In genomic region chr2:219430633-219431615, GRCh38 we compare ENCODE assay signal across 9 cellular contexts. TPM values are rescaled to one million over a fixed set of nuclear protein-coding genes. Genes with fewer than 3 reads are reported as not detected.
DNase-seq lines count a peak whose midpoint lies in the region; ATAC-seq and TF ChIP-seq lines count a peak whose summit lies in the region.
"Had no signal": no experiment of that assay in that cellular context is flagged by ENCODE, and none has a peak within 500 bp of the region (broad histone marks: within the 10 kb centered on the region; RNA-seq: fewer than 3 reads in every experiment).

No MANE protein-coding gene starts in this region.

- TF ChIP-seq POLR2A in heart left ventricle (IDR thresholded peaks at IDR 0.05) = no peak
- TF ChIP-seq POLR2A in testis (IDR thresholded peaks at IDR 0.05) = no peak

- TF ChIP-seq CTCF in heart left ventricle (IDR thresholded peaks at IDR 0.05) (peak in 8 of 12 donors; percentile 18 to 49 (median 36)), testis (IDR thresholded peaks at IDR 0.05) (no peak)

- DNase-seq in NCI-H2227 (lab: John Stamatoyannopoulos, UW; ENCODE audit: unreplicated experiment) = peak; percentile 25
- DNase-seq in NCI-H2227 treated with DMSO at 0.1 percent for 48 hours (lab: John Stamatoyannopoulos, UW) = no peak
- peak in 4 of 5 donors; percentile 70 to 88 (median 80) for DNase-seq in heart left ventricle
- DNase-seq in testis = peak; percentile 40
- no peak for DNase-seq in stimulated activated CD4-positive, alpha-beta T cell treated with anti-CD3 and anti-CD28 coated beads, Interleukin-2, amount 100 ng/mL, for 48 hours

- peaks cover 0 to 17% (median 0%) of the 10 kb centered on the region in 9 donors for H3K36me3 ChIP-seq in heart left ventricle
- H3K36me3 ChIP-seq in testis (ENCODE audit: low read depth, missing control alignments) = no peaks in the 10 kb centered on the region

- H3K27ac ChIP-seq in heart left ventricle (peak overlapping the region in 11 of 12 donors; percentile 35 to 96 (median 75)), testis (no peak overlapping the region)

- H3K4me3 ChIP-seq in heart left ventricle = no peak overlapping the region
- no peak overlapping the region for H3K4me3 ChIP-seq in testis

- no peaks in the 10 kb centered on the region for H3K9me3 ChIP-seq in heart left ventricle
- no peaks in the 10 kb centered on the region for H3K9me3 ChIP-seq in testis
- H3K9me3 ChIP-seq: Caco-2 had no signal

- WGBS in heart left ventricle, 4 donors = 40 to 46% (median 42%) methylated on average over 8 to 9 of the region's 9 CpGs
- 65 to 68% methylated on average over 7 to 9 of the region's 9 CpGs for WGBS in testis, 2 donors

- ATAC-seq in SK-N-SH treated with all-trans-retinoic acid at 6 μM for 48 hours = peak; percentile 97
- ATAC-seq in heart left ventricle = peak; percentile 70 to 81 (median 74)
- no peak for ATAC-seq in GM19035 (IDR thresholded peaks at IDR 0.05; ENCODE audit: unreplicated experiment)
- ATAC-seq in GM19023 (IDR thresholded peaks at IDR 0.05; ENCODE audit: unreplicated experiment) = no peak

- intact Hi-C loops in heart left ventricle (cut with DNase I) (loop anchor here in 2 of 10 donors (2.0 kb wide), 2 partner anchors 26 to 44 kb away; no protein-coding TSS in a partner anchor), testis (cut with DNase I; ENCODE audit: low total_unique reads) (no loop called here)

- peaks cover 0 to 31% (median 7%) of the 10 kb centered on the region in 12 donors for H3K4me1 ChIP-seq in heart left ventricle
- H3K4me1 ChIP-seq in testis = peaks cover 3% of the 10 kb centered on the region

- H3K27me3 ChIP-seq in heart left ventricle (peaks cover 0 to 20% (median 9%) of the 10 kb centered on the region in 9 donors), testis (no peaks in the 10 kb centered on the region)

TF ChIP-seq in SK-N-SH treated with all-trans-retinoic acid at 6 μM for 48 hours, 23 proteins besides CTCF, POLR2A, EP300 and RAD21:
- TF ChIP-seq ZNF8 (CRISPR knock-in tag; IDR thresholded peaks at IDR 0.05) (no peak), ZFP3 (CRISPR knock-in tag; IDR thresholded peaks at IDR 0.05) (peak; percentile 62), TOX (CRISPR knock-in tag; IDR thresholded peaks at IDR 0.05; ENCODE audit: borderline replicate concordance) (no peak)

RNA-seq across cellular contexts. Expression of gene SPEG, which starts 3.7 kb away (rescaled TPM):
- total RNA-seq in heart left ventricle (100 to 1,000 TPM in 6 of 9 donors, 10 to 100 TPM in 3; 93.6 to 150 (median 114) TPM), testis (10 to 100 TPM; 23.0 to 24.3 TPM)
- polyA plus RNA-seq in heart left ventricle (10 to 100 TPM; 64.8 to 92.2 TPM), testis (ENCODE audit: insufficient read depth, low read depth, low replicate concordance) (16.0 TPM)

RNA-seq across cellular contexts. Expression of gene DES, which starts 12.7 kb away (rescaled TPM):
- total RNA-seq in heart left ventricle = over 10,000 TPM in 8 of 9 donors, 1,000 to 10,000 TPM in 1; 9,618 to 28,674 (median 17,979) TPM
- over 10,000 TPM; 15,024 to 19,385 TPM for polyA plus RNA-seq in heart left ventricle
- total RNA-seq in testis = 10 to 100 TPM; 17.6 to 33.3 TPM
- 199 TPM for polyA plus RNA-seq in testis (ENCODE audit: insufficient read depth, low read depth, low replicate concordance)
- total RNA-seq: Caco-2 had no signal

RNA-seq across cellular contexts. Expression of gene DNPEP, which starts 43.2 kb away (rescaled TPM):
- total RNA-seq in heart left ventricle (100 to 1,000 TPM in 1 of 9 donors, 10 to 100 TPM in 8; 61.8 to 101 (median 73.4) TPM), testis (10 to 100 TPM; 84.8 to 90.2 TPM)
- polyA plus RNA-seq in heart left ventricle (10 to 100 TPM; 61.3 to 69.6 TPM), testis (ENCODE audit: insufficient read depth, low read depth, low replicate concordance) (145 TPM)

Comparison
In these comparisons a context has a peak if more than half of its experiments do, and no peak if none do; other contexts are left out.
1. DNase-seq: peak in NCI-H2227 (single experiment), heart left ventricle (4 of 5) and testis (single experiment); none in NCI-H2227 treated with DMSO at 0.1 percent for 48 hours (single experiment) and stimulated activated CD4-positive, alpha-beta T cell treated with anti-CD3 and anti-CD28 coated beads, Interleukin-2, amount 100 ng/mL, for 48 hours (0 of 2).
2. ATAC-seq: peak in SK-N-SH treated with all-trans-retinoic acid at 6 μM for 48 hours (single experiment) and heart left ventricle (4 of 4); none in GM19035 (single experiment) and GM19023 (single experiment).
3. H3K27ac ChIP-seq: peak in heart left ventricle (11 of 12); none in testis (0 of 2).
4. CTCF ChIP-seq: peak in heart left ventricle (8 of 12); none in testis (0 of 3).
5. RNA of gene DES, which starts 12.7 kb away (total RNA-seq): 9,618 to 28,674 TPM in heart left ventricle; 17.6 to 33.3 TPM in testis; every median in the first group is over 100 times any median in the second.